Comparison of ENCODE assay signal across 12 cellular contexts in genomic region chr7:13628231-13629001, GRCh38.
A peak's percentile ranks its signal among the peaks of the same experiment; 100 is the strongest.
DNase-seq lines count a peak whose midpoint lies in the region; ATAC-seq and TF ChIP-seq lines count a peak whose summit lies in the region.
"Had no signal": no experiment of that assay in that cellular context is flagged by ENCODE, and none has a peak within 500 bp of the region (broad histone marks: within the 10 kb centered on the region; RNA-seq: fewer than 3 reads in every experiment).

No MANE protein-coding gene starts in this region.

- H3K36me3 ChIP-seq in adipocyte (ENCODE audit: control insufficient read depth, insufficient read depth, low read length, severe bottlenecking) (no peaks in the 10 kb centered on the region), psoas muscle (ENCODE audit: insufficient read depth in 1 of 2, low read depth in 1 of 2) (no peaks in the 10 kb centered on the region)
- H3K36me3 ChIP-seq: sigmoid colon had no signal

- H3K4me3 ChIP-seq in adipocyte (ENCODE audit: low read length) (no peak overlapping the region), psoas muscle (no peak overlapping the region)
- H3K4me3 ChIP-seq: sigmoid colon had no signal

- no peak for TF ChIP-seq CTCF in psoas muscle (IDR thresholded peaks at IDR 0.05)

- H3K9me3 ChIP-seq in adipocyte (ENCODE audit: control insufficient read depth, low read length) (peaks cover 2% of the 10 kb centered on the region), psoas muscle (no peaks in the 10 kb centered on the region)
- H3K9me3 ChIP-seq: sigmoid colon had no signal

- H3K27ac ChIP-seq in psoas muscle = no peak overlapping the region
- H3K27ac ChIP-seq: sigmoid colon had no signal

- DNase-seq in AG20443 (ENCODE audit: low spot score) = peak; percentile 24
- DNase-seq in HS-27A (ENCODE audit: low read depth) = peak; percentile 20
- peak; percentile 9 for DNase-seq in adipocyte (ENCODE audit: low read depth)
- peak; percentile 62 for DNase-seq in foreskin melanocyte
- no peak for DNase-seq in effector CD4-positive, alpha-beta T cell
- DNase-seq in DMS 273 treated with DMSO at 0.1 percent for 48 hours (lab: John Stamatoyannopoulos, UW) = no peak
- DNase-seq in psoas muscle = no peak
- DNase-seq: activated T-cell treated with anti-CD3 and anti-CD28 coated beads, Interleukin-2, amount 50 U/mL, for 4 hours; hippocampal formation; sigmoid colon; stimulated activated naive CD8-positive, alpha-beta T cell treated with anti-CD3 and anti-CD28 coated beads, Interleukin-15, amount 100 ng/mL, for 72 hours had no signal

- H3K9ac ChIP-seq in adipocyte (ENCODE audit: low read length) = no peak overlapping the region

- H3K4me1 ChIP-seq in adipocyte (ENCODE audit: control insufficient read depth, insufficient read depth, low read length) = no peaks in the 10 kb centered on the region
- H3K4me1 ChIP-seq in psoas muscle = no peaks in the 10 kb centered on the region
- H3K4me1 ChIP-seq: sigmoid colon had no signal

- intact Hi-C loops in psoas muscle (cut with DNase I) = no loop called here

- no peaks in the 10 kb centered on the region for H3K27me3 ChIP-seq in adipocyte (replicated peaks; ENCODE audit: control insufficient read depth, insufficient read depth, low read length)
- no peaks in the 10 kb centered on the region for H3K27me3 ChIP-seq in psoas muscle (ENCODE audit: insufficient read depth in 3 of 3, low read length in 2 of 3)
- H3K27me3 ChIP-seq: sigmoid colon had no signal

- ATAC-seq in HG02870 (IDR thresholded peaks at IDR 0.05; ENCODE audit: unreplicated experiment) (no peak), psoas muscle (no peak)
- ATAC-seq: activated T-cell treated with anti-CD3 and anti-CD28 coated beads, Interleukin-2, amount 50 U/mL, for 4 hours; stimulated activated naive CD8-positive, alpha-beta T cell treated with anti-CD3 and anti-CD28 coated beads, Interleukin-15, amount 100 ng/mL, for 72 hours had no signal

- WGBS in psoas muscle, 3 donors = 78 to 86% (median 80%) methylated on average over 6 of the region's 6 CpGs

Comparison
In these comparisons a context has a peak if more than half of its experiments do, and no peak if none do; other contexts are left out.
1. DNase-seq: peak in AG20443 (single experiment), HS-27A (single experiment), adipocyte (single experiment) and foreskin melanocyte (single experiment); none in effector CD4-positive, alpha-beta T cell (single experiment), DMS 273 treated with DMSO at 0.1 percent for 48 hours (single experiment) and psoas muscle (0 of 2).